ENCODE assay signal across 20 cellular contexts in the genomic region with DNA sequence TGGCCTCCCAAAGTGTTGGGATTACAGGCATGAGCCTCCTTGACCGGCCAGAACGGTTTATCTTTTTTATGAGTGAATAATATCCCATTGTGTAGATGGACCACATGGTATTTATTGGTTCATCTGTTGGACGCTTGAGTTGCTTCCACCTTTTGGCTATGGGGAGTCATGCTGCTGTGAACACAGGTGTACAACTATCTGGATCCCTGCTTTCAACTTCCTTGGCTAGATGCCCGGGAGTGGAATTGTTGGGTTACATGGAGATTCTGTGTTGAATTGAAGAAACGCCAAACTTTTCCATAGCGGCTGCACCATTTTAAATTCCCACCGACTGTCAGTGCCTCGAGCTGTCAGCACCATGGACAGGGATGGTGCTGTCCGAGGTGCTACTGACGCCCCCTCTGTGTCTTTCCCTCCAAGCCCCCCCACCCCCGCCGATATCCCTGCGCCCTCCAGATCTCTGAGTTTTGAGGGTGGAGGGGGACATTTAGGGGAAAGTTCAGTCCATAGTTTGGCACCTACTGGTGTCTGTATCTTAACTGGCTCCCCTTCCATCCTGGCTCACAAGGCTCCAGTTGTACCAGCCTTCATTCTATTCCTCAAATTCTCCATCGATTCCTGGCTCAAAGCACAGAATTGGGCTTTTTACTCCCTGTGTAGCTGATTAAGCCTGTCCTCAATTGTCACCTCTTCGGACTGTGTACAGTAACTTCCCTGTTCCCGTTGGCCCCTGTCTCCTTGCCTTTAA. TPM values are rescaled to one million over a fixed set of nuclear protein-coding genes. Genes with fewer than 3 reads are reported as not detected.
DNase-seq lines count a peak whose midpoint lies in the region; ATAC-seq, FAIRE-seq and TF ChIP-seq lines count a peak whose summit lies in the region.
"Had no signal": no experiment of that assay in that cellular context is flagged by ENCODE, and none has a peak within 500 bp of the region (broad histone marks: within the 10 kb centered on the region; RNA-seq: fewer than 3 reads in every experiment).

No MANE protein-coding gene starts in this region.

- TF ChIP-seq EP300 in H1 (IDR thresholded peaks at IDR 0.05; ENCODE audit: borderline replicate concordance in 1 of 2, low read depth in 2 of 2, low read length in 2 of 2) = no peak

- FAIRE-seq in H1 (lab: Jason Lieb, UNC) (no peak), pancreas (lab: Jason Lieb, UNC) (no peak)
- FAIRE-seq: endometrium, frontal cortex had no signal

- H2AFZ ChIP-seq in H1 (ENCODE audit: low read length) = no peak overlapping the region

- TF ChIP-seq RAD21 in H1 (IDR thresholded peaks at IDR 0.05 in 1 of 2, conservative IDR thresholded peaks at IDR 0.05 in 1 of 2; ENCODE audit: low read depth in 2 of 2, low read length in 2 of 2) = no peak

- H3K9me3 Mint-ChIP-seq in activated naive CD4-positive, alpha-beta T cell treated with anti-CD3 and anti-CD28 coated beads, Interleukin-2, amount 10 ng/mL, durations not matched to agents 7 days and 5 days = no peaks in the 10 kb centered on the region
- H3K9me3 Mint-ChIP-seq: CD8-positive, alpha-beta T cell; nephron had no signal

- H2BK15ac ChIP-seq in H1 (ENCODE audit: low read length) = no peak overlapping the region

- H2BK12ac ChIP-seq in H1 (ENCODE audit: low read depth, low read length) = no peak overlapping the region

- H3K4me1 ChIP-seq in H1 (replicated peaks in 1 of 4; ENCODE audit: control insufficient read depth in 3 of 4, insufficient read depth in 4 of 4, low read length in 3 of 4) (no peaks in the 10 kb centered on the region), pancreas (no peaks in the 10 kb centered on the region)
- H3K4me1 ChIP-seq: Peyer's patch had no signal

- no peaks in the 10 kb centered on the region for H3K4me1 Mint-ChIP-seq in activated naive CD4-positive, alpha-beta T cell treated with anti-CD3 and anti-CD28 coated beads, Interleukin-2, amount 10 ng/mL, durations not matched to agents 7 days and 5 days
- H3K4me1 Mint-ChIP-seq: nephron had no signal

- H4K5ac ChIP-seq in H1 (ENCODE audit: insufficient read length, low read depth, low read length) = no peak overlapping the region

- no peaks in the 10 kb centered on the region for H3K9me3 ChIP-seq in H1 (ENCODE audit: insufficient read depth in 2 of 2, low read depth in 1 of 2, low read length in 1 of 2)
- no peaks in the 10 kb centered on the region for H3K9me3 ChIP-seq in pancreas
- H3K9me3 ChIP-seq: Peyer's patch had no signal

- POLR2A ChIA-PET in H1 (lab: Charles Lee; ENCODE audit: partially characterized antibody) = interaction anchor here (0.9 kb wide), 1 partner anchor 10 kb away, joined by 3 read pairs; no protein-coding TSS in a partner anchor

- peaks cover 0 to 6% of the 10 kb centered on the region in 2 experiments for H4K20me1 ChIP-seq in H1 (replicated peaks in 1 of 2; ENCODE audit: control insufficient read depth in 1 of 2, insufficient read depth in 2 of 2, low read length in 2 of 2)

- H2BK20ac ChIP-seq in H1 (ENCODE audit: low read length) = no peak overlapping the region

- no peak overlapping the region for H3K18ac ChIP-seq in H1 (ENCODE audit: extremely low read depth, low read length)

- no peak overlapping the region for H3K4me3 Mint-ChIP-seq in activated naive CD4-positive, alpha-beta T cell treated with anti-CD3 and anti-CD28 coated beads, Interleukin-2, amount 10 ng/mL, durations not matched to agents 7 days and 5 days
- H3K4me3 Mint-ChIP-seq: CD8-positive, alpha-beta T cell; nephron had no signal

- H3K36me3 ChIP-seq in H1 (ENCODE audit: control insufficient read depth in 2 of 4, insufficient read depth in 4 of 4, low read length in 3 of 4) (peaks cover 1 to 11% (median 8%) of the 10 kb centered on the region in 4 experiments; a peak in 7 of 8 replicates), pancreas (peaks cover 0 to 4% (median 0%) of the 10 kb centered on the region in 3 donors)

- no peak for TF ChIP-seq CTCF in H1 (IDR thresholded peaks at IDR 0.05; ENCODE audit: control extremely low read depth in 1 of 3, insufficient read depth in 1 of 3, low read depth in 1 of 3, low read length in 3 of 3)
- TF ChIP-seq CTCF in pancreas (IDR thresholded peaks at IDR 0.05) = no peak

- no peaks in the 10 kb centered on the region for H3K79me2 ChIP-seq in H1 (ENCODE audit: control insufficient read depth in 1 of 2, insufficient read depth in 2 of 2, low read length in 2 of 2)

- H4K91ac ChIP-seq in H1 (replicated peaks; ENCODE audit: insufficient read length, low read length) = no peak overlapping the region

- no peaks in the 10 kb centered on the region for H3K23me2 ChIP-seq in H1 (ENCODE audit: low read depth, low read length)

- no peak overlapping the region for H3K27ac Mint-ChIP-seq in activated naive CD4-positive, alpha-beta T cell treated with anti-CD3 and anti-CD28 coated beads, Interleukin-2, amount 10 ng/mL, durations not matched to agents 7 days and 5 days
- H3K27ac Mint-ChIP-seq: CD8-positive, alpha-beta T cell; nephron had no signal

- H2AK5ac ChIP-seq in H1 (ENCODE audit: low read depth, low read length) = no peak overlapping the region

- H2BK120ac ChIP-seq in H1 (replicated peaks; ENCODE audit: low read depth, low read length) = no peak overlapping the region

- H3K56ac ChIP-seq in H1 (replicated peaks; ENCODE audit: insufficient read length, low read depth, low read length) = no peak overlapping the region

- no peak overlapping the region for H3K14ac ChIP-seq in H1 (ENCODE audit: insufficient read length)

- TF ChIP-seq POLR2A in H1 (IDR thresholded peaks at IDR 0.05; ENCODE audit: control extremely low read depth in 1 of 2, low read depth in 2 of 2, low read length in 2 of 2) = no peak

- no peak overlapping the region for H3K4me3 ChIP-seq in H1 (ENCODE audit: extremely low read depth in 1 of 4, insufficient read depth in 2 of 4, low read depth in 3 of 4, low read length in 4 of 4)
- no peak overlapping the region for H3K4me3 ChIP-seq in pancreas
- H3K4me3 ChIP-seq: lung, Peyer's patch had no signal

- DNase-seq in activated naive CD4-positive, alpha-beta T cell treated with anti-CD3 and anti-CD28 coated beads, Interleukin-2, amount 10 ng/mL, durations not matched to agents 7 days and 5 days = peak; percentile 48
- DNase-seq in activated naive CD4-positive, alpha-beta T cell (lab: John Stamatoyannopoulos, UW) = no peak
- DNase-seq in NCI-H69 (lab: John Stamatoyannopoulos, UW) (peak; percentile 31), H1 (ENCODE audit: low read depth in 1 of 2, low spot score in 2 of 2) (peak in 1 of 2 experiments; percentile 75), pancreas (no peak), NCI-H1417 treated with DMSO at 0.1 percent for 48 hours (lab: John Stamatoyannopoulos, UW) (no peak)
- DNase-seq in stimulated activated CD4-positive, alpha-beta T cell treated with anti-CD3 and anti-CD28 coated beads, Interleukin-1b, Interleukin-23, amount 100 ng/mL, for 48 hours = no peak
- DNase-seq: ACHN; activated effector memory CD4-positive, alpha-beta T cell treated with Interleukin-2 at 50 U/mL for 16 hours; anterior cingulate cortex; CD8-positive, alpha-beta T cell; DMS79; NCI-H2029 treated with DMSO at 0.1 percent for 48 hours; NCI-H524 treated with DMSO at 0.1 percent for 48 hours; Peyer's patch had no signal

- H3K23ac ChIP-seq in H1 (ENCODE audit: insufficient read length) = no peak overlapping the region

- H3K36me3 Mint-ChIP-seq in activated naive CD4-positive, alpha-beta T cell treated with anti-CD3 and anti-CD28 coated beads, Interleukin-2, amount 10 ng/mL, durations not matched to agents 7 days and 5 days = peaks cover 20% of the 10 kb centered on the region

- peak in 3 of 4 donors; percentile 24 to 57 (median 53) for ATAC-seq in pancreas
- ATAC-seq in GM19351 (IDR thresholded peaks at IDR 0.05; ENCODE audit: unreplicated experiment) = no peak
- ATAC-seq: CD8-positive, alpha-beta T cell had no signal

- no peak overlapping the region for H3K4me2 ChIP-seq in H1 (ENCODE audit: insufficient read depth in 1 of 2, low read depth in 2 of 2, low read length in 2 of 2)

- H3K27me3 Mint-ChIP-seq in activated naive CD4-positive, alpha-beta T cell treated with anti-CD3 and anti-CD28 coated beads, Interleukin-2, amount 10 ng/mL, durations not matched to agents 7 days and 5 days = no peaks in the 10 kb centered on the region

- no peak overlapping the region for H3K4ac ChIP-seq in H1 (replicated peaks; ENCODE audit: insufficient read length, low read depth, low read length)

- 68% methylated on average over 16 of the region's 16 CpGs; no CpG with 5 or more reads in 1 of the 2 experiments for whole genome bisulfite sequencing in H1 (ENCODE audit: extremely low coverage in 1 of 2, insufficient coverage in 1 of 2, insufficient read length in 1 of 2, insufficient replicate concordance in 2 of 2, low coverage in 1 of 2, low lambda C conversion rate in 2 of 2, missing lambda C conversion rate in 1 of 2), 2 experiments
- 39 to 52% methylated on average over 15 to 16 of the region's 16 CpGs for WGBS in pancreas, 2 donors

- H3K79me1 ChIP-seq in H1 (ENCODE audit: low read depth, low read length) = no peaks in the 10 kb centered on the region

- H3K27ac ChIP-seq in H1 (ENCODE audit: low read depth, low read length) (no peak overlapping the region), pancreas (no peak overlapping the region)
- H3K27ac ChIP-seq: Peyer's patch had no signal

- intact Hi-C loops in pancreas (cut with DNase I) = loop anchor here in 2 of 3 donors (10.0 kb wide), 1 partner anchor 232 kb away; no protein-coding TSS in a partner anchor

- H3K27me3 ChIP-seq in H1 (replicated peaks in 1 of 4; ENCODE audit: control insufficient read depth in 3 of 4, extremely low read depth in 1 of 4, insufficient read depth in 3 of 4, low read length in 3 of 4) = no peaks in the 10 kb centered on the region
- no peaks in the 10 kb centered on the region for H3K27me3 ChIP-seq in pancreas
- H3K27me3 ChIP-seq: Peyer's patch had no signal

- no peak overlapping the region for H3K9ac ChIP-seq in H1 (replicated peaks in 1 of 4; ENCODE audit: extremely low read depth in 1 of 4, low read depth in 3 of 4, low read length in 3 of 4)

- CTCF ChIA-PET in activated naive CD4-positive, alpha-beta T cell treated with anti-CD3 and anti-CD28 coated beads, Interleukin-2, amount 10 ng/mL, durations not matched to agents 7 days and 5 days (lab: Charles Lee) = no interaction called here
- CTCF ChIA-PET in H1 (lab: Charles Lee; ENCODE audit: partially characterized antibody) = interaction anchor here (0.9 to 2.1 kb wide), 3 partner anchors 10 to 79 kb away, joined by 3 to 7 read pairs (median 3); partner anchors contain the start of gene CAMSAP3

- no peak overlapping the region for H4K8ac ChIP-seq in H1 (ENCODE audit: extremely low read depth, insufficient read depth, low read length)

- H2BK5ac ChIP-seq in H1 (ENCODE audit: low read depth, low read length) = no peak overlapping the region

RNA-seq across cellular contexts. Expression of gene PNPLA6, which starts 27.3 kb away (rescaled TPM):
- 121 and 123 TPM in 2 replicates for total RNA-seq in H1 (2021; fragmentation: NEBNext Ultra II Directional; extraction: Animal tissue kit (Norgen Biotek cat#: 25700))
- 55.1 and 121 TPM in 2 replicates for polyA plus RNA-seq in H1 (2011; rRNA removed)
- polyA plus RNA-seq in H1 (2011; cell fraction: cytosol; rRNA removed) = 59.0 TPM
- 207 TPM for polyA plus RNA-seq in H1 (2011; cell fraction: nucleus; rRNA removed)
- 77.9 to 117 TPM (median 110 TPM) in 4 replicates for polyA plus RNA-seq in H1 (2012, experiment 1 of 2)
- polyA plus RNA-seq in H1 (2012, experiment 2 of 2) = 119 TPM
- polyA plus RNA-seq in H1 (2013, experiment 1 of 2) = 101 TPM
- polyA plus RNA-seq in H1 (2013, experiment 2 of 2) = 100 TPM
- polyA minus RNA-seq in H1 (2011; rRNA and poly(A)+ RNA removed) = 48.4 and 57.9 TPM in 2 replicates
- 93.0 TPM for polyA minus RNA-seq in H1 (2011; cell fraction: cytosol; rRNA and poly(A)+ RNA removed)
- 92.4 TPM for polyA minus RNA-seq in H1 (2011; cell fraction: nucleus; rRNA and poly(A)+ RNA removed)
- 10 to 100 TPM; 25.4 to 65.2 (median 32.8) TPM for total RNA-seq in pancreas
- polyA plus RNA-seq in pancreas = 10 to 100 TPM; 53.7 to 86.2 TPM

RNA-seq across cellular contexts. Expression of gene CAMSAP3, which starts 32.8 kb away (rescaled TPM):
- 30.4 and 32.5 TPM in 2 replicates for total RNA-seq in H1 (2021; fragmentation: NEBNext Ultra II Directional; extraction: Animal tissue kit (Norgen Biotek cat#: 25700))
- polyA plus RNA-seq in H1 (2011; rRNA removed) = 11.4 and 19.6 TPM in 2 replicates
- polyA plus RNA-seq in H1 (2011; cell fraction: cytosol; rRNA removed) = 12.9 TPM
- polyA plus RNA-seq in H1 (2011; cell fraction: nucleus; rRNA removed) = 69.2 TPM
- 18.4 to 30.0 TPM (median 24.6 TPM) in 4 replicates for polyA plus RNA-seq in H1 (2012, experiment 1 of 2)
- polyA plus RNA-seq in H1 (2012, experiment 2 of 2) = 25.6 TPM
- polyA plus RNA-seq in H1 (2013, experiment 1 of 2) = 19.2 TPM
- 17.8 TPM for polyA plus RNA-seq in H1 (2013, experiment 2 of 2)
- polyA minus RNA-seq in H1 (2011; rRNA and poly(A)+ RNA removed) = 5.0 and 7.4 TPM in 2 replicates
- polyA minus RNA-seq in H1 (2011; cell fraction: cytosol; rRNA and poly(A)+ RNA removed) = 10.3 TPM
- 13.5 TPM for polyA minus RNA-seq in H1 (2011; cell fraction: nucleus; rRNA and poly(A)+ RNA removed)
- 10 to 100 TPM; 12.1 to 25.5 (median 20.6) TPM for total RNA-seq in pancreas
- 10 to 100 TPM; 52.6 to 64.5 TPM for polyA plus RNA-seq in pancreas

RNA-seq across cellular contexts. Expression of gene MCOLN1, which starts 40.4 kb away (rescaled TPM):
- total RNA-seq in H1 (2021; fragmentation: NEBNext Ultra II Directional; extraction: Animal tissue kit (Norgen Biotek cat#: 25700)) = 15.8 and 19.1 TPM in 2 replicates
- 40.0 and 42.8 TPM in 2 replicates for polyA plus RNA-seq in H1 (2011; rRNA removed)
- polyA plus RNA-seq in H1 (2011; cell fraction: cytosol; rRNA removed) = 26.0 TPM
- 71.1 TPM for polyA plus RNA-seq in H1 (2011; cell fraction: nucleus; rRNA removed)
- polyA plus RNA-seq in H1 (2012, experiment 1 of 2) = 16.2 to 22.1 TPM (median 19.4 TPM) in 4 replicates
- polyA plus RNA-seq in H1 (2012, experiment 2 of 2) = 24.5 TPM
- 18.1 TPM for polyA plus RNA-seq in H1 (2013, experiment 1 of 2)
- polyA plus RNA-seq in H1 (2013, experiment 2 of 2) = 18.1 TPM
- 32.4 and 35.1 TPM in 2 replicates for polyA minus RNA-seq in H1 (2011; rRNA and poly(A)+ RNA removed)
- 19.8 TPM for polyA minus RNA-seq in H1 (2011; cell fraction: cytosol; rRNA and poly(A)+ RNA removed)
- polyA minus RNA-seq in H1 (2011; cell fraction: nucleus; rRNA and poly(A)+ RNA removed) = 22.5 TPM
- 10 to 100 TPM in 2 of 6 donors, 1 to 10 TPM in 4; 6.9 to 16.8 (median 9.3) TPM for total RNA-seq in pancreas
- polyA plus RNA-seq in pancreas = 10 to 100 TPM; 33.5 to 35.4 TPM

RNA-seq across cellular contexts. Expression of gene ZNF358, which starts 46.9 kb away (rescaled TPM):
- 40.0 and 44.0 TPM in 2 replicates for total RNA-seq in H1 (2021; fragmentation: NEBNext Ultra II Directional; extraction: Animal tissue kit (Norgen Biotek cat#: 25700))
- polyA plus RNA-seq in H1 (2011; rRNA removed) (60.3 and 117 TPM in 2 replicates), pancreas (10 to 100 TPM; 35.5 to 68.8 TPM)
- polyA plus RNA-seq in H1 (2011; cell fraction: cytosol; rRNA removed) = 39.7 TPM
- 48.1 TPM for polyA plus RNA-seq in H1 (2011; cell fraction: nucleus; rRNA removed)
- polyA plus RNA-seq in H1 (2012, experiment 1 of 2) = 34.2 to 38.8 TPM (median 38.1 TPM) in 4 replicates
- polyA plus RNA-seq in H1 (2012, experiment 2 of 2) = 37.1 TPM
- polyA plus RNA-seq in H1 (2013, experiment 1 of 2) = 43.9 TPM
- polyA plus RNA-seq in H1 (2013, experiment 2 of 2) = 44.5 TPM
- polyA minus RNA-seq in H1 (2011; rRNA and poly(A)+ RNA removed) = 15.6 and 24.3 TPM in 2 replicates
- polyA minus RNA-seq in H1 (2011; cell fraction: cytosol; rRNA and poly(A)+ RNA removed) = 34.9 TPM
- polyA minus RNA-seq in H1 (2011; cell fraction: nucleus; rRNA and poly(A)+ RNA removed) = 19.2 TPM
- 10 to 100 TPM; 22.6 to 33.9 (median 23.3) TPM for total RNA-seq in pancreas

Comparison
In these comparisons a context has a peak if more than half of its experiments do, and no peak if none do; other contexts are left out.
1. DNase-seq: peak in activated naive CD4-positive, alpha-beta T cell treated with anti-CD3 and anti-CD28 coated beads, Interleukin-2, amount 10 ng/mL, durations not matched to agents 7 days and 5 days (single experiment) and NCI-H69 (single experiment); none in activated naive CD4-positive, alpha-beta T cell (0 of 4), pancreas (0 of 6), stimulated activated CD4-positive, alpha-beta T cell treated with anti-CD3 and anti-CD28 coated beads, Interleukin-1b, Interleukin-23, amount 100 ng/mL, for 48 hours (single experiment) and NCI-H1417 treated with DMSO at 0.1 percent for 48 hours (single experiment).